In the genomic region with DNA sequence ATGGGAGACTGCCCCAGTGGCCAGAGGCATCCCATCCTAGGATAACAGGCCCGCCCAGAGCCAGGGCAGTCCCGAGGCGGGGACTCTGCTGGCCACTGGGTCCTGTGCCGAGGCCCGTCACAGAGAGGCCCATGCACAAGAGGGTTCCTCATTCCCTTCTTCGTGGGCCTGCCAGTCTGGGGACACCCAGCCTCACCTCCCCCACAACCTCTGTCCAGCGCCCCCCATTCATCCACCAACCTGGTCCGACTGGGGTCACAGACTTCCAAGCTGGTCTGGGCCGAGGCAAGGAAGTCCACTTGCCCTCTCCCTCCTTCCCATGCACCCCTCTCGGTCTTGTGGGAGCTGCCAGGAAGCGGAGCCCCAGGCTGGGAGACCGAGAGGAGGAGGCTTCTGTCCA, we compare ENCODE assay signal across 22 cellular contexts.
"Had no signal": no experiment of that assay in that cellular context is flagged by ENCODE, and none has a peak within 500 bp of the region (broad histone marks: within the 10 kb centered on the region; RNA-seq: fewer than 3 reads in every experiment).

No MANE protein-coding gene starts in this region.

- H3K4me3 ChIP-seq: hepatocyte, left ventricle myocardium inferior, testis, vagina had no signal

- H3K36me3 Mint-ChIP-seq: type B pancreatic cell had no signal

- H3K27ac Mint-ChIP-seq: activated naive CD4-positive, alpha-beta T cell treated with anti-CD3 and anti-CD28 coated beads, Interleukin-2, amount 10 ng/mL, durations not matched to agents 7 days and 5 days; activated T-cell treated with anti-CD3 and anti-CD28 coated beads, Interleukin-2, amount 50 U/mL, for 24 hours; T-cell; type B pancreatic cell had no signal

- H3K9me3 ChIP-seq: left ventricle myocardium inferior, testis, vagina had no signal

- H3K4me2 ChIP-seq: hepatocyte had no signal

- H3K9me3 Mint-ChIP-seq: activated T-cell treated with anti-CD3 and anti-CD28 coated beads, Interleukin-2, amount 50 U/mL, for 24 hours; T-cell; type B pancreatic cell had no signal

- H3K27me3 Mint-ChIP-seq: activated naive CD4-positive, alpha-beta T cell treated with anti-CD3 and anti-CD28 coated beads, Interleukin-2, amount 10 ng/mL, durations not matched to agents 7 days and 5 days; activated T-cell treated with anti-CD3 and anti-CD28 coated beads, Interleukin-2, amount 50 U/mL, for 24 hours; brain; T-cell; type B pancreatic cell had no signal

- H3K4me3 Mint-ChIP-seq: activated naive CD4-positive, alpha-beta T cell treated with anti-CD3 and anti-CD28 coated beads, Interleukin-2, amount 10 ng/mL, durations not matched to agents 7 days and 5 days; activated T-cell treated with anti-CD3 and anti-CD28 coated beads, Interleukin-2, amount 50 U/mL, for 24 hours; brain; T-cell; type B pancreatic cell had no signal

- H3K27me3 ChIP-seq: hepatocyte, testis, vagina had no signal

- DNase-seq: activated CD4-positive, alpha-beta T cell treated with anti-CD3 and anti-CD28 coated beads for 1 hour; activated CD4-positive, alpha-beta T cell treated with anti-CD3 and anti-CD28 coated beads, Interleukin-2, amount 50 U/mL, for 4 hours; activated CD8-positive, alpha-beta memory T cell treated with anti-CD3 and anti-CD28 coated beads for 24 hours; activated CD8-positive, alpha-beta memory T cell treated with anti-CD3 and anti-CD28 coated beads, Interleukin-2, amount 50 U/mL, for 4 hours; activated naive CD4-positive, alpha-beta T cell treated with anti-CD3 and anti-CD28 coated beads, Interleukin-2, amount 10 ng/mL, durations not matched to agents 7 days and 5 days; activated T-cell treated with anti-CD3 and anti-CD28 coated beads, Interleukin-2, amount 50 U/mL, for 24 hours; anterior cingulate cortex; caudate nucleus; effector CD8-positive, alpha-beta T cell; foreskin melanocyte; left ventricle myocardium inferior; small intestine; stimulated activated CD4-positive, alpha-beta T cell treated with anti-CD3 and anti-CD28 coated beads, Interleukin-2, amount 100 ng/mL, for 24 hours; stimulated activated naive CD4-positive, alpha-beta T cell; T-cell; testis had no signal

- H2AFZ ChIP-seq: hepatocyte had no signal

- H3K27ac ChIP-seq: hepatocyte, left ventricle myocardium inferior, vagina had no signal

- ATAC-seq: esophagus mucosa, sciatic nerve, T-cell had no signal
